Comparison of ENCODE assay signal across 8 cellular contexts in genomic region chr4:17380347-17380746, GRCh38.
"Had no signal": no experiment of that assay in that cellular context is flagged by ENCODE, and none has a peak within 500 bp of the region (broad histone marks: within the 10 kb centered on the region; RNA-seq: fewer than 3 reads in every experiment).

No MANE protein-coding gene starts in this region.

- FAIRE-seq: H54, HTR-8/SVneo had no signal

- H3K27ac ChIP-seq: GM23248, KMS-11 had no signal

- H2AFZ ChIP-seq: GM23248 had no signal

- H3K4me3 ChIP-seq: GM23248 had no signal

- H3K9ac ChIP-seq: GM23248, KMS-11 had no signal

- DNase-seq: GM23248, GOT3, H9, HCEC 1CT, KBM-7 had no signal

- H3K4me2 ChIP-seq: KMS-11 had no signal
